In the genomic region with DNA sequence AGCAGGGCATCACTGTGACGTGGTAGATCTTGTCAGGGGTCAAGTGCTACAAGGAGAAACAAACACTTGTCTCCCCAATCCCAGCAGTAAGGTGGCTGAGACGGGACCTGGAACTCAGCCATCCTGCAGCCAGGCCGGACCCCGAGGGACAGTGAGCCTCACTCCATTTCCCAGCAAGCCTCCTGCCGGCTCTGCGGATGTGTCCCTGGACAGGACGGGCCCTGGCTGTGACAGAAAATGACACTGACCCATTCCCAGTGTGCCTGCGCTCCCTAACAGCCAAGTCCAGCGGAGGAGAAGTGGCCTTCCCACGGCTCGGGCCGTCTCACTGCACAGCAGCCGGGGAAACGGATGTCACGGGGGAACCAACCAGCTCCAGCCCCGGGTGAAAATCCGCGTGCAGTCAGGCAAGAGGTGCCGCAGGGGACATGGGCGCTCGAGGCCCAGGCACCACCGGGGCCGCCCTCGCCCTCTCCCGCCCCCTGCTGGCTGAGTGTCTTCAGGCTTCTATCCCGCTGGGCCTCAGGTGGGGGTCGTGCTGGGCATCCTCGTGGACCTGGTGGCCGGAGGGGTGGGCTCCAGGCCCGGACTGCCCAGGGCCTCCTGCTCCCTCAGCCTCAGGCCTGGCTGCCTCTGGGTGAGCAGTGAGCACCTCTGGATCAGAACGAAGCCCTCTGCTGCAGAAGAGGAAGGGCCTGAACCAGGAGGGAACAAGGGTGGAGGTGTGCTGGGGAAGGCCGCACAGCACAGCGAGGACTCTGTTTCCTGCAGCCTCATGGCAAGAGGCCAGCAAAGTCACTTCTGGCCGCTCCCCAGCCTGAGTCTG, we compare ENCODE assay signal across 9 cellular contexts. TPM values are rescaled to one million over a fixed set of nuclear protein-coding genes. Genes with fewer than 3 reads are reported as not detected.
DNase-seq lines count a peak whose midpoint lies in the region; ATAC-seq and TF ChIP-seq lines count a peak whose summit lies in the region.
"Had no signal": no experiment of that assay in that cellular context is flagged by ENCODE, and none has a peak within 500 bp of the region (broad histone marks: within the 10 kb centered on the region; RNA-seq: fewer than 3 reads in every experiment).

No MANE protein-coding gene starts in this region.

- H3K4me2 ChIP-seq in fibroblast of lung (ENCODE audit: extremely low read depth, insufficient read depth, low read length): no peak overlapping the region

- no peak overlapping the region for H3K9ac ChIP-seq in fibroblast of lung (ENCODE audit: insufficient read depth, low read length)

- H3K36me3 ChIP-seq in fibroblast of lung (ENCODE audit: control insufficient read depth, insufficient read depth, low read length): peaks cover 30% of the 10 kb centered on the region

- H3K4me1 ChIP-seq in fibroblast of lung (ENCODE audit: control insufficient read depth, extremely low read depth, insufficient read depth, low read length): no peaks in the 10 kb centered on the region

- no peaks in the 10 kb centered on the region for H3K79me2 ChIP-seq in fibroblast of lung (ENCODE audit: control insufficient read depth, insufficient read depth, low read length)

- no peak overlapping the region for H3K27ac ChIP-seq in fibroblast of lung (ENCODE audit: insufficient read depth, low read length)

- ATAC-seq in SK-N-SH treated with all-trans-retinoic acid at 6 μM for 48 hours: peak; percentile 42
- no peak for ATAC-seq in omental fat pad (ENCODE audit: low FRiP score)
- ATAC-seq in HG02798 (IDR thresholded peaks at IDR 0.05; ENCODE audit: poor library complexity, unreplicated experiment): no peak
- ATAC-seq in HG02938 (IDR thresholded peaks at IDR 0.05; ENCODE audit: unreplicated experiment): no peak

- no peaks in the 10 kb centered on the region for H3K9me3 ChIP-seq in fibroblast of lung (ENCODE audit: control insufficient read depth, insufficient read depth, low read depth, low read length)

- peak; percentile 21 to 35 for TF ChIP-seq CTCF in fibroblast of lung (conservative IDR thresholded peaks at IDR 0.05 in 1 of 2, IDR thresholded peaks at IDR 0.05 in 1 of 2; ENCODE audit: low read depth in 1 of 2, low read length in 2 of 2)
- TF ChIP-seq CTCF in omental fat pad (IDR thresholded peaks at IDR 0.05): no peak

- no peaks in the 10 kb centered on the region for H4K20me1 ChIP-seq in fibroblast of lung (ENCODE audit: control insufficient read depth, extremely low read depth, insufficient read depth, low read length)

- peak; percentile 37 for DNase-seq in activated gamma-delta T cell treated with Interleukin-2 at 50 U/mL for 16 hours
- no peak for DNase-seq in activated gamma-delta T cell (lab: John Stamatoyannopoulos, UW)
- no peak for DNase-seq in fibroblast of lung (ENCODE audit: low read depth in 2 of 2)
- DNase-seq in stimulated activated CD4-positive, alpha-beta T cell treated with anti-CD3 and anti-CD28 coated beads, Interleukin-2, amount 100 ng/mL, for 24 hours: peak; percentile 47 to 63
- no peak for DNase-seq in omental fat pad (ENCODE audit: low spot score)
- DNase-seq: NCI-H2171 had no signal

- no peaks in the 10 kb centered on the region for H3K27me3 ChIP-seq in fibroblast of lung (ENCODE audit: control insufficient read depth, insufficient read depth, low read length)

- H3K4me3 ChIP-seq in fibroblast of lung (replicated peaks in 1 of 4; ENCODE audit: control extremely low read depth in 1 of 4, insufficient read depth in 1 of 4, low read depth in 3 of 4, low read length in 4 of 4): no peak overlapping the region

- no peak overlapping the region for H2AFZ ChIP-seq in fibroblast of lung (ENCODE audit: low read length)

TF ChIP-seq in SK-N-SH treated with all-trans-retinoic acid at 6 μM for 48 hours, 23 proteins besides CTCF, POLR2A, EP300 and RAD21:
- TF ChIP-seq, protein P1, sequence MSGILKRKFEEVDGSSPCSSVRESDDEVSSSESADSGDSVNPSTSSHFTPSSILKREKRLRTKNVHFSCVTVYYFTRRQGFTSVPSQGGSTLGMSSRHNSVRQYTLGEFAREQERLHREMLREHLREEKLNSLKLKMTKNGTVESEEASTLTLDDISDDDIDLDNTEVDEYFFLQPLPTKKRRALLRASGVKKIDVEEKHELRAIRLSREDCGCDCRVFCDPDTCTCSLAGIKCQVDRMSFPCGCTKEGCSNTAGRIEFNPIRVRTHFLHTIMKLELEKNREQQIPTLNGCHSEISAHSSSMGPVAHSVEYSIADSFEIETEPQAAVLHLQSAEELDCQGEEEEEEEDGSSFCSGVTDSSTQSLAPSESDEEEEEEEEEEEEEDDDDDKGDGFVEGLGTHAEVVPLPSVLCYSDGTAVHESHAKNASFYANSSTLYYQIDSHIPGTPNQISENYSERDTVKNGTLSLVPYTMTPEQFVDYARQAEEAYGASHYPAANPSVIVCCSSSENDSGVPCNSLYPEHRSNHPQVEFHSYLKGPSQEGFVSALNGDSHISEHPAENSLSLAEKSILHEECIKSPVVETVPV (CRISPR knock-in tag; IDR thresholded peaks at IDR 0.05): no peak
- TF ChIP-seq PPARA (CRISPR knock-in tag; IDR thresholded peaks at IDR 0.05; ENCODE audit: borderline replicate concordance) (no peak), TCF4 (CRISPR knock-in tag; IDR thresholded peaks at IDR 0.05; ENCODE audit: borderline replicate concordance) (no peak), ZNF8 (CRISPR knock-in tag; IDR thresholded peaks at IDR 0.05) (no peak), GLIS3 (CRISPR knock-in tag; IDR thresholded peaks at IDR 0.05) (no peak)

RNA-seq across cellular contexts. Expression of gene HAGHL, which starts 6.7 kb away (rescaled TPM):
- total RNA-seq in fibroblast of lung: 14.1 and 16.3 TPM in 2 replicates
- 3.1 and 3.7 TPM in 2 replicates for polyA plus RNA-seq in fibroblast of lung
- 7.8 and 9.6 TPM in 2 replicates for polyA plus RNA-seq in fibroblast of lung (2012)
- polyA minus RNA-seq in fibroblast of lung (ENCODE audit: low replicate concordance): 1.3 and 8.7 TPM in 2 replicates
- total RNA-seq in omental fat pad: 1 to 10 TPM in 3 of 4 donors, under 1 TPM in 1; 0.79 to 7.3 (median 4.6) TPM

RNA-seq across cellular contexts. Expression of gene CIAO3, which starts 7.2 kb away (rescaled TPM):
- total RNA-seq in fibroblast of lung (31.0 and 38.0 TPM in 2 replicates), omental fat pad (10 to 100 TPM; 17.6 to 26.8 (median 22.1) TPM)
- 9.3 and 14.2 TPM in 2 replicates for polyA plus RNA-seq in fibroblast of lung
- 12.6 and 16.0 TPM in 2 replicates for polyA plus RNA-seq in fibroblast of lung (2012)
- polyA minus RNA-seq in fibroblast of lung (ENCODE audit: low replicate concordance): 13.3 and 17.5 TPM in 2 replicates

RNA-seq across cellular contexts. Expression of gene CCDC78, which starts 7.4 kb away (rescaled TPM):
- total RNA-seq in fibroblast of lung (1.0 and 1.8 TPM in 2 replicates), omental fat pad (1 to 10 TPM in 2 of 4 donors, under 1 TPM in 2; 0.72 to 2.4 (median 1.5) TPM)
- 0.50 and 0.64 TPM in 2 replicates for polyA plus RNA-seq in fibroblast of lung
- polyA plus RNA-seq in fibroblast of lung (2012): 0.82 and 1.2 TPM in 2 replicates
- 0.52 and 0.55 TPM in 2 replicates for polyA minus RNA-seq in fibroblast of lung (ENCODE audit: low replicate concordance)

RNA-seq across cellular contexts. Expression of gene ANTKMT, which starts 12.6 kb away (rescaled TPM):
- total RNA-seq in fibroblast of lung: 24.9 and 31.5 TPM in 2 replicates
- polyA plus RNA-seq in fibroblast of lung: 4.5 and 6.1 TPM in 2 replicates
- 19.8 and 26.4 TPM in 2 replicates for polyA plus RNA-seq in fibroblast of lung (2012)
- polyA minus RNA-seq in fibroblast of lung (ENCODE audit: low replicate concordance): 1.8 and 2.6 TPM in 2 replicates
- total RNA-seq in omental fat pad: 10 to 100 TPM; 21.9 to 45.4 (median 36.2) TPM

RNA-seq across cellular contexts. Expression of gene METRN, which starts 18.7 kb away (rescaled TPM):
- total RNA-seq in fibroblast of lung (35.3 and 37.5 TPM in 2 replicates), omental fat pad (10 to 100 TPM; 13.6 to 31.2 (median 20.5) TPM)
- 5.3 and 6.1 TPM in 2 replicates for polyA plus RNA-seq in fibroblast of lung
- 25.3 and 38.4 TPM in 2 replicates for polyA plus RNA-seq in fibroblast of lung (2012)
- 7.3 and 8.8 TPM in 2 replicates for polyA minus RNA-seq in fibroblast of lung (ENCODE audit: low replicate concordance)

Comparison
In these comparisons a context has a peak if more than half of its experiments do, and no peak if none do; other contexts are left out.
1. DNase-seq: peak in activated gamma-delta T cell treated with Interleukin-2 at 50 U/mL for 16 hours (single experiment) and stimulated activated CD4-positive, alpha-beta T cell treated with anti-CD3 and anti-CD28 coated beads, Interleukin-2, amount 100 ng/mL, for 24 hours (2 of 2); none in activated gamma-delta T cell (single experiment), fibroblast of lung (0 of 2) and omental fat pad (single experiment).
2. CTCF ChIP-seq: peak in fibroblast of lung (2 of 2); none in omental fat pad (0 of 3).